29 cellular contexts compared by ENCODE assay signal in genomic region chr3:30587876-30588275, GRCh38.
"Had no signal": no experiment of that assay in that cellular context is flagged by ENCODE, and none has a peak within 500 bp of the region (broad histone marks: within the 10 kb centered on the region; RNA-seq: fewer than 3 reads in every experiment).

No MANE protein-coding gene starts in this region.

- H3K36me3 ChIP-seq: neutrophil, pancreas, prostate gland, right atrium auricular region, right lobe of liver, sigmoid colon, spleen, suprapubic skin, tibial artery, transverse colon, upper lobe of right lung, uterus had no signal

- DNase-seq: naive thymus-derived CD8-positive, alpha-beta T cell; nephron progenitor cell; nucleus accumbens; pancreas; retina; right lobe of liver; sigmoid colon; spleen; stimulated activated CD4-positive, alpha-beta T cell treated with anti-CD3 and anti-CD28 coated beads, Interleukin-12 subunit alpha, Interleukin-12 subunit beta, amount 100 ng/mL, for 4 hours; stimulated activated CD4-positive, alpha-beta T cell treated with anti-CD3 and anti-CD28 coated beads, Interleukin-1b, Interleukin-23, amount 100 ng/mL, for 48 hours; stimulated activated CD4-positive, alpha-beta T cell treated with anti-CD3 and anti-CD28 coated beads, Interleukin-4, amount 100 ng/mL, for 1 hour; stimulated activated CD4-positive, alpha-beta T cell treated with anti-CD3 and anti-CD28 coated beads, Interleukin-4, amount 100 ng/mL, for 4 hours; stimulated activated CD8-positive, alpha-beta memory T cell treated with anti-CD3 and anti-CD28 coated beads, Interleukin-4, amount 100 ng/mL, for 48 hours; stimulated activated naive CD4-positive, alpha-beta T cell; stimulated activated naive CD8-positive, alpha-beta T cell treated with anti-CD3 and anti-CD28 coated beads, Interleukin-15, amount 100 ng/mL, for 72 hours; stimulated activated naive CD8-positive, alpha-beta T cell treated with anti-CD3 and anti-CD28 coated beads, Interleukin-15, Interleukin-2, amounts not matched to agents 100 U/mL and 50 U/mL, for 24 hours; substantia nigra; testis; tibial artery; transverse colon; upper lobe of right lung; uterus had no signal

- H3K27ac ChIP-seq: neutrophil, pancreas, prostate gland, right lobe of liver, sigmoid colon, spleen, suprapubic skin, testis, tibial artery, upper lobe of right lung, uterus had no signal

- H3K4me1 ChIP-seq: prostate gland, right lobe of liver, spleen, suprapubic skin, testis, tibial artery, upper lobe of right lung, uterus had no signal

- H3K9me3 ChIP-seq: neutrophil, pancreas, prostate gland, right lobe of liver, sigmoid colon, spleen, suprapubic skin, testis, tibial artery, transverse colon, upper lobe of right lung, uterus had no signal

- H3K27me3 ChIP-seq: neutrophil, pancreas, right atrium auricular region, right lobe of liver, sigmoid colon, spleen, suprapubic skin, testis, tibial artery, transverse colon, upper lobe of right lung, uterus had no signal

- ATAC-seq: naive thymus-derived CD8-positive, alpha-beta T cell; natural killer cell treated with Interleukin-12 subunit alpha and Interleukin-12 subunit beta and Interleukin-15 and Interleukin-18, amount 100 ng/mL, for 72 hours; pancreas; stimulated activated memory B cell treated with anti-CD40 and anti-IgM and Interleukin-4, amounts not matched to agents 10 μg/mL and 1 μg/mL and 100 μg/mL, for 72 hours; stimulated activated naive CD8-positive, alpha-beta T cell treated with anti-CD3 and anti-CD28 coated beads, Interleukin-15, amount 100 ng/mL, for 72 hours; stimulated activated naive CD8-positive, alpha-beta T cell treated with anti-CD3 and anti-CD28 coated beads, Interleukin-15, Interleukin-2, amounts not matched to agents 100 U/mL and 50 U/mL, for 24 hours; upper lobe of right lung had no signal

- H3K4me3 ChIP-seq: pancreas, prostate gland, right atrium auricular region, right lobe of liver, sigmoid colon, smooth muscle cell, spleen, suprapubic skin, testis, tibial artery, transverse colon, upper lobe of right lung, uterus had no signal
